Comparison of ENCODE assay signal across 27 cellular contexts in genomic region chr4:125837493-125838238, GRCh38.
"Had no signal": no experiment of that assay in that cellular context is flagged by ENCODE, and none has a peak within 500 bp of the region (broad histone marks: within the 10 kb centered on the region; RNA-seq: fewer than 3 reads in every experiment).

No MANE protein-coding gene starts in this region.

- H3K9me3 ChIP-seq: breast epithelium, Peyer's patch, SJCRH30 had no signal

- H3K27ac ChIP-seq: breast epithelium, Peyer's patch, RWPE1, SJCRH30, VCaP had no signal

- H3K36me3 ChIP-seq: breast epithelium, Peyer's patch, SJCRH30 had no signal

- H3K27me3 Mint-ChIP-seq: activated CD4-positive, alpha-beta memory T cell treated with anti-CD3 and anti-CD28 coated beads for 36 hours; activated CD4-positive, alpha-beta T cell treated with anti-CD3 and anti-CD28 coated beads, Interleukin-2, amount 10 ng/mL, durations not matched to agents 7 days and 5 days; activated naive CD8-positive, alpha-beta T cell; activated T-helper 17 cell treated with anti-CD3 and anti-CD28 coated beads, Interleukin-2, amount 50 U/mL, for 72 hours had no signal

- H3K4me3 ChIP-seq: breast epithelium, K562, Peyer's patch, SJCRH30 had no signal

- H3K4me3 Mint-ChIP-seq: activated CD4-positive, alpha-beta memory T cell treated with anti-CD3 and anti-CD28 coated beads for 36 hours; activated CD4-positive, alpha-beta T cell treated with anti-CD3 and anti-CD28 coated beads, Interleukin-2, amount 10 ng/mL, durations not matched to agents 7 days and 5 days; activated naive CD4-positive, alpha-beta T cell treated with anti-CD3 and anti-CD28 coated beads for 36 hours; activated naive CD8-positive, alpha-beta T cell; activated T-helper 17 cell treated with anti-CD3 and anti-CD28 coated beads, Interleukin-2, amount 50 U/mL, for 72 hours had no signal

- H3K36me3 Mint-ChIP-seq: activated CD4-positive, alpha-beta memory T cell treated with anti-CD3 and anti-CD28 coated beads for 36 hours; activated naive CD8-positive, alpha-beta T cell had no signal

- DNase-seq: activated CD4-positive, alpha-beta memory T cell treated with anti-CD3 and anti-CD28 coated beads for 36 hours; activated CD4-positive, alpha-beta T cell treated with anti-CD3 and anti-CD28 coated beads, Interleukin-2, amount 10 ng/mL, durations not matched to agents 7 days and 5 days; activated CD4-positive, CD25-positive, alpha-beta regulatory T cell; activated gamma-delta T cell; activated naive CD4-positive, alpha-beta T cell treated with anti-CD3 and anti-CD28 coated beads for 36 hours; activated T-cell treated with anti-CD3 and anti-CD28 coated beads for 4 hours; activated T-cell treated with anti-CD3 and anti-CD28 coated beads, Interleukin-2, amount 50 U/mL, for 48 hours; caudate nucleus; Karpas-422; MM.1S; NCI-H1105; NCI-H1436 treated with DMSO at 0.1 percent for 48 hours; NCI-H1930; NCI-H2171; NCI-H2227 treated with DMSO at 0.1 percent for 48 hours; NCI-H446 treated with DMSO at 0.1 percent for 48 hours; NK-92 treated with Interleukin-12 subunit alpha and Interleukin-12 subunit beta, amount 100 ng/mL, for 24 hours; Peyer's patch; Right ventricle myocardium superior; SJCRH30; T-helper 1 cell had no signal

- ATAC-seq: activated T-helper 17 cell treated with anti-CD3 and anti-CD28 coated beads, Interleukin-2, amount 50 U/mL, for 72 hours; K562 had no signal

- H3K27ac Mint-ChIP-seq: activated CD4-positive, alpha-beta memory T cell treated with anti-CD3 and anti-CD28 coated beads for 36 hours; activated CD4-positive, alpha-beta T cell treated with anti-CD3 and anti-CD28 coated beads, Interleukin-2, amount 10 ng/mL, durations not matched to agents 7 days and 5 days; activated naive CD4-positive, alpha-beta T cell treated with anti-CD3 and anti-CD28 coated beads for 36 hours; activated naive CD8-positive, alpha-beta T cell; activated T-helper 17 cell treated with anti-CD3 and anti-CD28 coated beads, Interleukin-2, amount 50 U/mL, for 72 hours had no signal

- H3K4me1 Mint-ChIP-seq: activated CD4-positive, alpha-beta T cell treated with anti-CD3 and anti-CD28 coated beads, Interleukin-2, amount 10 ng/mL, durations not matched to agents 7 days and 5 days; activated T-helper 17 cell treated with anti-CD3 and anti-CD28 coated beads, Interleukin-2, amount 50 U/mL, for 72 hours had no signal

- H3K4me1 ChIP-seq: breast epithelium, Peyer's patch, SJCRH30 had no signal

- H3K9me3 Mint-ChIP-seq: activated CD4-positive, alpha-beta T cell treated with anti-CD3 and anti-CD28 coated beads, Interleukin-2, amount 10 ng/mL, durations not matched to agents 7 days and 5 days; activated T-helper 17 cell treated with anti-CD3 and anti-CD28 coated beads, Interleukin-2, amount 50 U/mL, for 72 hours had no signal

- H3K27me3 ChIP-seq: breast epithelium, Peyer's patch, SJCRH30 had no signal

- FAIRE-seq: K562 had no signal
